ENCODE assay signal across 23 cellular contexts in the genomic region with DNA sequence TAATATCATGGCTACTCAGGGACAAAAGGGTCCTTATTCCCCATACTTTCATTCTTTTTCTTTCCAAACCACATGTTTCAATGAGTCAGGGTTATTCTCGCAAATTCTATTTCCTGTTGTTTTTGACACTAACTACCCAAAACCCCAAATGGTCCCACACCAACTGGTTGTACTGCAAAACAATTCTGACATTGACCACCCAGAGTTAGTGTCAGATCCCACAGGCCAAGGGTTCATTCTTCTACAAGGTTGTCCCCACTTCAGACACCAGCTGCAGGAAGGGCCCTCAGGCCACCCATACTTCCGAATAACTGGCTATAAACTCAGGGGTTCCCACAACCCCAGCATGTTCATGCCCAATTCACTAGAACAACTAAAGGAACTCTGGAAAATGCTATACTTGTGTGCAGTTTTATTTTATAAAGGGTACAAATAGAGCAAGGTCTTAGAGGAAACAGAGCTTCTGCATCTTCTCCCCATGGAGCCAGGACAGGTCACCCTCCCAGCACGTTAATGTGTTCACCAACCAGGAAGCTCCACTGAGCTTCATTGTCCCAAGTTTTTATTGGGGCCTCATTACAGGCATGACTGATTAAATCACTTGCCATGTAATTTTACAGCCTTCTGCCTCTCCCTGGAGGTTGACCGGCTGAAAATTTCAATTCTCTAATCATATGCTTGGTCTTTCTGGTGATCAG.
DNase-seq lines count a peak whose midpoint lies in the region; ATAC-seq lines count a peak whose summit lies in the region.
"Had no signal": no experiment of that assay in that cellular context is flagged by ENCODE, and none has a peak within 500 bp of the region (broad histone marks: within the 10 kb centered on the region; RNA-seq: fewer than 3 reads in every experiment).

No MANE protein-coding gene starts in this region.

- no peaks in the 10 kb centered on the region for H3K36me3 Mint-ChIP-seq in stimulated activated memory B cell treated with anti-CD40 and anti-IgM and Interleukin-4, amounts not matched to agents 10 μg/mL and 1 μg/mL and 100 μg/mL, for 72 hours
- H3K36me3 Mint-ChIP-seq: CD4-positive, CD25-positive, alpha-beta regulatory T cell; CD8-positive, alpha-beta T cell had no signal

- H3K27ac ChIP-seq in SJCRH30, result peak overlapping the region; percentile 39
- H3K27ac ChIP-seq: 22Rv1, BLaER1, C4-2B, GM23248 had no signal

- H3K36me3 ChIP-seq in SJCRH30, result no peaks in the 10 kb centered on the region
- H3K36me3 ChIP-seq: BLaER1 had no signal

- H3K4me1 Mint-ChIP-seq in stimulated activated memory B cell treated with anti-CD40 and anti-IgM and Interleukin-4, amounts not matched to agents 10 μg/mL and 1 μg/mL and 100 μg/mL, for 72 hours, result no peaks in the 10 kb centered on the region
- H3K4me1 Mint-ChIP-seq: B cell; CD4-positive, CD25-positive, alpha-beta regulatory T cell had no signal

- ATAC-seq in GM21390 (IDR thresholded peaks at IDR 0.05; ENCODE audit: unreplicated experiment), result no peak
- ATAC-seq in stimulated activated memory B cell treated with anti-CD40 and anti-IgM and Interleukin-4, amounts not matched to agents 10 μg/mL and 1 μg/mL and 100 μg/mL, for 72 hours, result no peak
- ATAC-seq: CD8-positive, alpha-beta T cell had no signal

- no peaks in the 10 kb centered on the region for H3K27me3 ChIP-seq in SJCRH30
- H3K27me3 ChIP-seq: BLaER1 had no signal

- no peak overlapping the region for H3K27ac Mint-ChIP-seq in stimulated activated memory B cell treated with anti-CD40 and anti-IgM and Interleukin-4, amounts not matched to agents 10 μg/mL and 1 μg/mL and 100 μg/mL, for 72 hours
- H3K27ac Mint-ChIP-seq: B cell; CD4-positive, CD25-positive, alpha-beta regulatory T cell; CD8-positive, alpha-beta T cell; HFFc6 had no signal

- H3K9me3 ChIP-seq in SJCRH30 (replicated peaks), result peaks cover 7% of the 10 kb centered on the region
- H3K9me3 ChIP-seq: Caco-2 had no signal

- H3K4me3 ChIP-seq in SJCRH30, result no peak overlapping the region
- H3K4me3 ChIP-seq: BLaER1, GM23248 had no signal

- no peaks in the 10 kb centered on the region for H3K27me3 Mint-ChIP-seq in stimulated activated memory B cell treated with anti-CD40 and anti-IgM and Interleukin-4, amounts not matched to agents 10 μg/mL and 1 μg/mL and 100 μg/mL, for 72 hours
- H3K27me3 Mint-ChIP-seq: B cell had no signal

- H3K4me1 ChIP-seq in SJCRH30, result peaks cover 12% of the 10 kb centered on the region
- H3K4me1 ChIP-seq: BLaER1, Caco-2 had no signal

- no peaks in the 10 kb centered on the region for H3K9me3 Mint-ChIP-seq in stimulated activated memory B cell treated with anti-CD40 and anti-IgM and Interleukin-4, amounts not matched to agents 10 μg/mL and 1 μg/mL and 100 μg/mL, for 72 hours

- H3K4me3 Mint-ChIP-seq in stimulated activated memory B cell treated with anti-CD40 and anti-IgM and Interleukin-4, amounts not matched to agents 10 μg/mL and 1 μg/mL and 100 μg/mL, for 72 hours, result no peak overlapping the region
- H3K4me3 Mint-ChIP-seq: B cell; CD4-positive, CD25-positive, alpha-beta regulatory T cell; CD8-positive, alpha-beta T cell; HFFc6 had no signal

- peak; percentile 10 for DNase-seq in NK-92 treated with Interleukin-12 subunit alpha and Interleukin-12 subunit beta, amount 100 ng/mL, for 24 hours (lab: John Stamatoyannopoulos, UW)
- no peak for DNase-seq in NK-92 (lab: John Stamatoyannopoulos, UW; ENCODE audit: unreplicated experiment)
- peak; percentile 5 for DNase-seq in HT1080 (ENCODE audit: low read depth)
- peak; percentile 41 to 63 for DNase-seq in SJCRH30
- DNase-seq in foreskin melanocyte, result peak; percentile 8
- DNase-seq in DMS114 treated with DMSO at 0.1 percent for 48 hours (lab: John Stamatoyannopoulos, UW; ENCODE audit: unreplicated experiment), result no peak
- DNase-seq: Caco-2; CD4-positive, CD25-positive, alpha-beta regulatory T cell; CD8-positive, alpha-beta T cell; DMS 273 treated with DMSO at 0.1 percent for 48 hours; DMS53; DMS79 treated with DMSO at 0.1 percent for 48 hours; GF-D8; GM23248; H7; HCEC 1CT; HFFc6 had no signal

Comparison
In these comparisons a context has a peak if more than half of its experiments do, and no peak if none do; other contexts are left out.
1. DNase-seq: peak in NK-92 treated with Interleukin-12 subunit alpha and Interleukin-12 subunit beta, amount 100 ng/mL, for 24 hours (single experiment), HT1080 (single experiment), SJCRH30 (2 of 2) and foreskin melanocyte (single experiment); none in NK-92 (single experiment) and DMS114 treated with DMSO at 0.1 percent for 48 hours (single experiment).